ENCODE assay signal across 14 cellular contexts in the genomic region with DNA sequence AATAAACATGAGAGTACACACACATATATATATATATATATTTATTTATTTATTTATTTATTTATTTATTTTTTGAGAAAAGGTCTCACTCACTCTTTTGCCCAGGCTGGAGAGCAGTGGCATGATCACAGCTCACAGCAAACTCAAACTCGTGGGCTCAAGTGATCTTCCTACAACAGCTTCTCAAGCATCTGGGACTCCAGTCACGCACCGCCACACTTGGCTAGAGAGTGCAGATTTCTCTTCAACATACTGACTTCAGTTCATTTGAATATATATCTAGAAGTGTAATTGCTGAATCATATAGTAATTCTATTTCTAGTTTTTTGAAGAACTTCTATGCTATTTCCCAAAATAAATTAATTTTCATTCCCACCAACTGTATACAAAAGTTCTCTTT.
A peak's percentile ranks its signal among the peaks of the same experiment; 100 is the strongest.
DNase-seq lines count a peak whose midpoint lies in the region; ATAC-seq and TF ChIP-seq lines count a peak whose summit lies in the region.
"Had no signal": no experiment of that assay in that cellular context is flagged by ENCODE, and none has a peak within 500 bp of the region (broad histone marks: within the 10 kb centered on the region; RNA-seq: fewer than 3 reads in every experiment).

No MANE protein-coding gene starts in this region.

- no peak overlapping the region for H3K4me2 ChIP-seq in mesendoderm (ENCODE audit: low read length)

- no peaks in the 10 kb centered on the region for H3K4me1 ChIP-seq in HEK293 (ENCODE audit: control insufficient read depth, insufficient read depth, low read length)
- H3K4me1 ChIP-seq in mesendoderm (ENCODE audit: control insufficient read depth, low read depth, low read length) = no peaks in the 10 kb centered on the region
- H3K4me1 ChIP-seq: HAP-1 had no signal

- no peak overlapping the region for H2BK5ac ChIP-seq in mesendoderm (ENCODE audit: low read length)

- H3K4me3 ChIP-seq in HEK293 (ENCODE audit: low read depth, low read length) (no peak overlapping the region), mesendoderm (ENCODE audit: low read length) (no peak overlapping the region)
- H3K4me3 ChIP-seq: GM12878, HAP-1 had no signal

- no peak for ATAC-seq in GM18909 (IDR thresholded peaks at IDR 0.05; ENCODE audit: poor library complexity, unreplicated experiment)
- ATAC-seq: GM12878 had no signal

- CTCF ChIA-PET in HEK293 (lab: Yijun Ruan, JAX) = no interaction called here

- no peak overlapping the region for H3K4ac ChIP-seq in mesendoderm (ENCODE audit: low read depth, low read length)

- no peaks in the 10 kb centered on the region for H3K27me3 ChIP-seq in mesendoderm (ENCODE audit: insufficient read depth, low read length, poor library complexity)

- no peak overlapping the region for H3K9ac ChIP-seq in mesendoderm (ENCODE audit: low read length)

- H3K18ac ChIP-seq in mesendoderm (ENCODE audit: low read length) = no peak overlapping the region

- H3K56ac ChIP-seq in mesendoderm (ENCODE audit: low read length) = no peak overlapping the region

- no CpG with 5 or more reads among the region's 3 CpGs for WGBS in mesendoderm (ENCODE audit: extremely low coverage, insufficient coverage, low lambda C conversion rate)

- no peak overlapping the region for H4K5ac ChIP-seq in mesendoderm (ENCODE audit: low read length)

- no peak overlapping the region for H2BK120ac ChIP-seq in mesendoderm (ENCODE audit: low read depth, low read length)

- H3K27ac ChIP-seq in HEK293 (ENCODE audit: extremely low read depth, low read depth, low read length) = no peak overlapping the region
- no peak overlapping the region for H3K27ac ChIP-seq in mesendoderm (ENCODE audit: low read depth, low read length)

- no peak overlapping the region for H4K8ac ChIP-seq in mesendoderm (ENCODE audit: low read depth, low read length)

- no peaks in the 10 kb centered on the region for H3K79me2 ChIP-seq in mesendoderm (ENCODE audit: control insufficient read depth, insufficient read depth, low read length)

- H3K23ac ChIP-seq in mesendoderm (ENCODE audit: low read length) = no peak overlapping the region

- POLR2A ChIA-PET in HEK293 (lab: Yijun Ruan, JAX) = no interaction called here

- no peak overlapping the region for H2AK5ac ChIP-seq in mesendoderm (ENCODE audit: low read length)

- no peak for TF ChIP-seq CTCF in HEK293 (tag by site-specific recombination; IDR thresholded peaks at IDR 0.05)

- DNase-seq in COLO668 (lab: John Stamatoyannopoulos, UW; ENCODE audit: unreplicated experiment) = peak; percentile 28
- peak; percentile 16 for DNase-seq in kidney tubule cell (ENCODE audit: low spot score)
- DNase-seq in NCI-H2171 (lab: John Stamatoyannopoulos, UW) = no peak
- no peak for DNase-seq in mesendoderm
- DNase-seq: C1 segment of cervical spinal cord; CD4-positive, alpha-beta memory T cell; DMS79; EL; GDM1; GOT3 had no signal

- no peaks in the 10 kb centered on the region for H3K36me3 ChIP-seq in HEK293 (ENCODE audit: control insufficient read depth in 2 of 2, insufficient read depth in 1 of 2, low read length in 2 of 2)
- no peaks in the 10 kb centered on the region for H3K36me3 ChIP-seq in mesendoderm (ENCODE audit: control insufficient read depth, insufficient read depth, low read length)
- H3K36me3 ChIP-seq: HAP-1 had no signal

- H2BK15ac ChIP-seq in mesendoderm (replicated peaks; ENCODE audit: low read depth) = no peak overlapping the region

- no peaks in the 10 kb centered on the region for H3K9me3 ChIP-seq in HEK293 (ENCODE audit: control insufficient read depth, insufficient read depth, low read depth, low read length)
- H3K9me3 ChIP-seq: HAP-1 had no signal

- no peaks in the 10 kb centered on the region for H3K79me1 ChIP-seq in mesendoderm (ENCODE audit: low read length)

TF ChIP-seq in HEK293, 187 proteins besides CTCF, POLR2A, EP300 and RAD21:
- no peak for TF ChIP-seq ZNF521 (tag by site-specific recombination; IDR thresholded peaks at IDR 0.05)
- peak; percentile 32 for TF ChIP-seq ZNF426 (tag by site-specific recombination; IDR thresholded peaks at IDR 0.05)
TF ChIP-seq in HEK293: peak in this region for 1.

Comparison
In these comparisons a context has a peak if more than half of its experiments do, and no peak if none do; other contexts are left out.
1. DNase-seq: peak in COLO668 (single experiment) and kidney tubule cell (single experiment); none in NCI-H2171 (single experiment) and mesendoderm (single experiment).